In genomic region chr4:53928825-53929224, GRCh38 we compare ENCODE assay signal across 16 cellular contexts.
DNase-seq lines count a peak whose midpoint lies in the region; ATAC-seq and TF ChIP-seq lines count a peak whose summit lies in the region.
"Had no signal": no experiment of that assay in that cellular context is flagged by ENCODE, and none has a peak within 500 bp of the region (broad histone marks: within the 10 kb centered on the region; RNA-seq: fewer than 3 reads in every experiment).

No MANE protein-coding gene starts in this region.

- DNase-seq in Karpas-422: no peak
- DNase-seq in astrocyte of the cerebellum (ENCODE audit: low read depth): peak; percentile 22
- DNase-seq in CD8-positive, alpha-beta memory T cell: no peak
- no peak for DNase-seq in NCI-H748 treated with DMSO at 0.1 percent for 48 hours (lab: John Stamatoyannopoulos, UW)
- no peak for DNase-seq in nucleus accumbens (lab: John Stamatoyannopoulos, UW)
- DNase-seq: activated CD4-positive, alpha-beta memory T cell treated with anti-CD3 and anti-CD28 coated beads for 36 hours; activated T-cell treated with anti-CD3 and anti-CD28 coated beads, Interleukin-2, amount 50 U/mL, for 72 hours; adrenal gland; left cardiac atrium; NCI-H524 had no signal

- no peaks in the 10 kb centered on the region for H3K36me3 ChIP-seq in ACC112 (ENCODE audit: insufficient read depth, low read length)
- H3K36me3 ChIP-seq in Karpas-422 (ENCODE audit: insufficient read depth, low read length): no peaks in the 10 kb centered on the region
- H3K36me3 ChIP-seq in gastroesophageal sphincter: no peaks in the 10 kb centered on the region
- H3K36me3 ChIP-seq in CD8-positive, alpha-beta memory T cell (ENCODE audit: insufficient read depth, low read length): no peaks in the 10 kb centered on the region
- H3K36me3 ChIP-seq: adrenal gland had no signal

- in situ Hi-C loops in astrocyte of the cerebellum (cut with HindIII; ENCODE audit: low sequenced_read_pairs): no loop called here

- H3K4me3 Mint-ChIP-seq in CD8-positive, alpha-beta memory T cell: no peak overlapping the region
- H3K4me3 Mint-ChIP-seq: activated CD4-positive, alpha-beta memory T cell treated with anti-CD3 and anti-CD28 coated beads for 36 hours; activated T-cell treated with anti-CD3 and anti-CD28 coated beads, Interleukin-2, amount 50 U/mL, for 72 hours; stimulated activated memory B cell treated with anti-CD40 and anti-IgM and Interleukin-4, amounts not matched to agents 10 μg/mL and 1 μg/mL and 100 μg/mL, for 72 hours had no signal

- H3K9me2 ChIP-seq in Karpas-422 (replicated peaks; ENCODE audit: insufficient read depth, low read length): no peaks in the 10 kb centered on the region

- no peaks in the 10 kb centered on the region for H3K4me1 Mint-ChIP-seq in CD8-positive, alpha-beta memory T cell
- H3K4me1 Mint-ChIP-seq: stimulated activated memory B cell treated with anti-CD40 and anti-IgM and Interleukin-4, amounts not matched to agents 10 μg/mL and 1 μg/mL and 100 μg/mL, for 72 hours had no signal

- POLR2A ChIA-PET in CD8-positive, alpha-beta memory T cell (lab: Charles Lee): no interaction called here

- no peak for TF ChIP-seq POLR2A in gastroesophageal sphincter (IDR thresholded peaks at IDR 0.05)
- TF ChIP-seq POLR2A in GM18505 (IDR thresholded peaks at IDR 0.05; ENCODE audit: borderline replicate concordance, extremely low read depth, insufficient read depth, insufficient read length): no peak

- peaks cover 44% of the 10 kb centered on the region for H3K4me1 ChIP-seq in ACC112 (ENCODE audit: control insufficient read depth, insufficient read depth, low read length, unreplicated experiment)
- peaks cover 49% of the 10 kb centered on the region for H3K4me1 ChIP-seq in Karpas-422 (ENCODE audit: low read length)
- peaks cover 0 to 8% (median 0%) of the 10 kb centered on the region in 3 donors for H3K4me1 ChIP-seq in gastroesophageal sphincter
- no peaks in the 10 kb centered on the region for H3K4me1 ChIP-seq in CD8-positive, alpha-beta memory T cell (ENCODE audit: insufficient read depth, low read length)
- H3K4me1 ChIP-seq: adrenal gland, parathyroid adenoma had no signal

- H3K27me3 ChIP-seq in ACC112 (ENCODE audit: insufficient read depth, low read length) (no peaks in the 10 kb centered on the region), Karpas-422 (ENCODE audit: low read length) (no peaks in the 10 kb centered on the region), gastroesophageal sphincter (peaks cover 69% of the 10 kb centered on the region)
- no peaks in the 10 kb centered on the region for H3K27me3 ChIP-seq in CD8-positive, alpha-beta memory T cell (ENCODE audit: insufficient read depth, low read length, poor library complexity, severe bottlenecking)
- H3K27me3 ChIP-seq: adrenal gland, hepatocyte had no signal

- H2AFZ ChIP-seq in ACC112 (ENCODE audit: low read length, unreplicated experiment): no peak overlapping the region
- no peak overlapping the region for H2AFZ ChIP-seq in Karpas-422 (ENCODE audit: low read length)
- H2AFZ ChIP-seq: hepatocyte, parathyroid adenoma had no signal

- no peak for TF ChIP-seq EP300 in gastroesophageal sphincter (IDR thresholded peaks at IDR 0.05)

- H3K9ac ChIP-seq in Karpas-422 (ENCODE audit: low read length): no peak overlapping the region
- H3K9ac ChIP-seq: parathyroid adenoma had no signal

- H3K4me3 ChIP-seq in ACC112 (ENCODE audit: low read depth, low read length): no peak overlapping the region
- H3K4me3 ChIP-seq in Karpas-422 (ENCODE audit: low read length): no peak overlapping the region
- H3K4me3 ChIP-seq in astrocyte of the cerebellum (ENCODE audit: low read depth, low read length): no peak overlapping the region
- no peak overlapping the region for H3K4me3 ChIP-seq in gastroesophageal sphincter
- H3K4me3 ChIP-seq in CD8-positive, alpha-beta memory T cell (ENCODE audit: low read length): no peak overlapping the region
- H3K4me3 ChIP-seq: adrenal gland, hepatocyte had no signal

- no peaks in the 10 kb centered on the region for H4K20me1 ChIP-seq in Karpas-422 (ENCODE audit: insufficient read depth, low read depth, low read length)

- peaks cover 0 to 4% (median 2%) of the 10 kb centered on the region in 3 donors for H3K36me3 Mint-ChIP-seq in CD8-positive, alpha-beta memory T cell
- H3K36me3 Mint-ChIP-seq: activated CD4-positive, alpha-beta memory T cell treated with anti-CD3 and anti-CD28 coated beads for 36 hours; stimulated activated memory B cell treated with anti-CD40 and anti-IgM and Interleukin-4, amounts not matched to agents 10 μg/mL and 1 μg/mL and 100 μg/mL, for 72 hours had no signal

- H3K79me2 ChIP-seq in ACC112 (ENCODE audit: control insufficient read depth, insufficient read depth, low read length, unreplicated experiment): no peaks in the 10 kb centered on the region
- H3K79me2 ChIP-seq in Karpas-422 (ENCODE audit: low read length): no peaks in the 10 kb centered on the region
- H3K79me2 ChIP-seq: hepatocyte, parathyroid adenoma had no signal

- H3K9me3 Mint-ChIP-seq in CD8-positive, alpha-beta memory T cell: no peaks in the 10 kb centered on the region
- H3K9me3 Mint-ChIP-seq: activated CD4-positive, alpha-beta memory T cell treated with anti-CD3 and anti-CD28 coated beads for 36 hours; activated T-cell treated with anti-CD3 and anti-CD28 coated beads, Interleukin-2, amount 50 U/mL, for 72 hours; stimulated activated memory B cell treated with anti-CD40 and anti-IgM and Interleukin-4, amounts not matched to agents 10 μg/mL and 1 μg/mL and 100 μg/mL, for 72 hours had no signal

- H3K4me2 ChIP-seq in Karpas-422 (ENCODE audit: low read depth, low read length, poor library complexity, severe bottlenecking): no peak overlapping the region
- H3K4me2 ChIP-seq: hepatocyte had no signal

- no peak for TF ChIP-seq CTCF in astrocyte of the cerebellum (IDR thresholded peaks at IDR 0.05; ENCODE audit: low read depth, low read length, missing control alignments)
- TF ChIP-seq CTCF in gastroesophageal sphincter (IDR thresholded peaks at IDR 0.05): no peak

- H3K27ac Mint-ChIP-seq in CD8-positive, alpha-beta memory T cell: no peak overlapping the region
- H3K27ac Mint-ChIP-seq: activated CD4-positive, alpha-beta memory T cell treated with anti-CD3 and anti-CD28 coated beads for 36 hours; activated T-cell treated with anti-CD3 and anti-CD28 coated beads, Interleukin-2, amount 50 U/mL, for 72 hours; stimulated activated memory B cell treated with anti-CD40 and anti-IgM and Interleukin-4, amounts not matched to agents 10 μg/mL and 1 μg/mL and 100 μg/mL, for 72 hours had no signal

- peak overlapping the region; percentile 67 for H3K27ac ChIP-seq in ACC112 (ENCODE audit: low read depth, low read length)
- H3K27ac ChIP-seq in Karpas-422 (ENCODE audit: low read length): peak overlapping the region; percentile 2; the same call in 1 of the 2 replicates
- H3K27ac ChIP-seq in gastroesophageal sphincter: no peak overlapping the region
- H3K27ac ChIP-seq in CD8-positive, alpha-beta memory T cell (ENCODE audit: low read depth, low read length): no peak overlapping the region
- H3K27ac ChIP-seq: adrenal gland, hepatocyte, parathyroid adenoma had no signal

- H3K9me3 ChIP-seq in Karpas-422 (ENCODE audit: low read length) (no peaks in the 10 kb centered on the region), gastroesophageal sphincter (no peaks in the 10 kb centered on the region)
- no peaks in the 10 kb centered on the region for H3K9me3 ChIP-seq in CD8-positive, alpha-beta memory T cell (ENCODE audit: low read length)
- H3K9me3 ChIP-seq: adrenal gland had no signal

- peaks cover 0 to 4% of the 10 kb centered on the region in 2 donors for H3K27me3 Mint-ChIP-seq in CD8-positive, alpha-beta memory T cell

- peak; percentile 63 for ATAC-seq in gastroesophageal sphincter
- no peak for ATAC-seq in GM18505 (IDR thresholded peaks at IDR 0.05; ENCODE audit: unreplicated experiment)
- ATAC-seq: activated T-cell treated with anti-CD3 and anti-CD28 coated beads, Interleukin-2, amount 50 U/mL, for 72 hours; left cardiac atrium; stimulated activated memory B cell treated with anti-CD40 and anti-IgM and Interleukin-4, amounts not matched to agents 10 μg/mL and 1 μg/mL and 100 μg/mL, for 72 hours had no signal

- CTCF ChIA-PET in CD8-positive, alpha-beta memory T cell (lab: Charles Lee): interaction anchor here (0.7 to 5.8 kb wide), 5 partner anchors 13 to 309 kb away, joined by 3 to 95 read pairs (median 10); no protein-coding TSS in a partner anchor

Comparison
In these comparisons a context has a peak if more than half of its experiments do, and no peak if none do; other contexts are left out.
1. H3K27ac ChIP-seq: peak in ACC112 (single experiment) and Karpas-422 (single experiment); none in gastroesophageal sphincter (0 of 4) and CD8-positive, alpha-beta memory T cell (single experiment).